In the genomic region with DNA sequence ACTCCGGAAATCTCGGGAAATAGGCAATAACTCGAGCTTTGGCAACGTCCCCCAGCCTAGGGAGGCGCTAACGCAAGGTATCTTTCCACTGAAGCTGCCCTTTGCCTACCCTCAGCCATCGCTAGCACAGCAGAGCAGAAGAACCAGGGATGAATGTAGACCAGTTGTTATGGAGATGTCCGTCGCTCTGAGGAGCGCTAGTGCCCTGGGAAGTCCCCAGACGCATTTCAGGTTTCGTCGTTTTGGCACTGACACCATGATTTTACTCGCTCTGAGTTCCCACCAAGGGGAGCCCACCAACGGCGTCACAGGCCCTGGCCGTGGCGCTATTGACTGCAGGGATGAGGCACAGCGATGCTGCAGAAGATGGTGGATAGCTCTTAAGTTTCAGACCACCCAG, we compare ENCODE assay signal across 11 cellular contexts. TPM values are rescaled to one million over a fixed set of nuclear protein-coding genes. Genes with fewer than 3 reads are reported as not detected.
DNase-seq lines count a peak whose midpoint lies in the region; ATAC-seq and TF ChIP-seq lines count a peak whose summit lies in the region.
"Had no signal": no experiment of that assay in that cellular context is flagged by ENCODE, and none has a peak within 500 bp of the region (broad histone marks: within the 10 kb centered on the region; RNA-seq: fewer than 3 reads in every experiment).

No MANE protein-coding gene starts in this region.

- H3K4me3 ChIP-seq in AG04449 (ENCODE audit: low read depth, low read length) (peak overlapping the region; percentile 68), brain microvascular endothelial cell (ENCODE audit: low read depth, low read length) (peak overlapping the region; percentile 61), kidney epithelial cell (ENCODE audit: low read depth, low read length) (peak overlapping the region; percentile 59)

- CTCF ChIA-PET in AG04449 (lab: Yijun Ruan, JAX): interaction anchor here (0.7 to 1.0 kb wide), 4 partner anchors 22 to 211 kb away, joined by 3 read pairs; no protein-coding TSS in a partner anchor

- TF ChIP-seq CTCF in AG04449 (IDR thresholded peaks at IDR 0.05; ENCODE audit: insufficient read depth, low read length, missing control alignments) (peak; percentile 7), brain microvascular endothelial cell (IDR thresholded peaks at IDR 0.05; ENCODE audit: low read depth, low read length, missing control alignments) (peak; percentile 21), kidney epithelial cell (IDR thresholded peaks at IDR 0.05; ENCODE audit: insufficient read depth, low read length, poor library complexity, severe bottlenecking) (no peak)

- no peaks in the 10 kb centered on the region for H3K27me3 ChIP-seq in brain microvascular endothelial cell (replicated peaks)
- H3K27me3 ChIP-seq in kidney epithelial cell (ENCODE audit: control insufficient read depth, insufficient read depth, low read length): peaks cover 26% of the 10 kb centered on the region

- H3K36me3 ChIP-seq in brain microvascular endothelial cell (replicated peaks): no peaks in the 10 kb centered on the region
- H3K36me3 ChIP-seq in kidney epithelial cell (ENCODE audit: control insufficient read depth, insufficient read depth, low read length): no peaks in the 10 kb centered on the region

- in situ Hi-C loops in brain microvascular endothelial cell (cut with HindIII; ENCODE audit: low pct_ligation_motif_present, low sequenced_read_pairs): loop anchor here (25.0 kb wide), 1 partner anchor 189 kb away; no protein-coding TSS in a partner anchor

- H3K9me3 Mint-ChIP-seq in activated T-helper 17 cell treated with anti-CD3 and anti-CD28 coated beads, Interleukin-2, amount 50 U/mL, for 72 hours: peaks cover 10% of the 10 kb centered on the region

- POLR2A ChIA-PET in AG04449 (lab: Yijun Ruan, JAX): no interaction called here

- peaks cover 17% of the 10 kb centered on the region for H3K36me3 Mint-ChIP-seq in activated T-helper 17 cell treated with anti-CD3 and anti-CD28 coated beads, Interleukin-2, amount 50 U/mL, for 72 hours (ENCODE audit: low read depth)

- no peak overlapping the region for H3K4me3 Mint-ChIP-seq in activated T-helper 17 cell treated with anti-CD3 and anti-CD28 coated beads, Interleukin-2, amount 50 U/mL, for 72 hours

- peak; percentile 26 for ATAC-seq in GM19397 (IDR thresholded peaks at IDR 0.05; ENCODE audit: unreplicated experiment)
- ATAC-seq in activated T-helper 17 cell treated with anti-CD3 and anti-CD28 coated beads, Interleukin-2, amount 50 U/mL, for 72 hours (replicated peaks): no peak
- ATAC-seq in esophagus mucosa: no peak

- DNase-seq in AG04449 (ENCODE audit: low read depth, low spot score): no peak
- DNase-seq in brain microvascular endothelial cell: peak; percentile 14
- DNase-seq in kidney epithelial cell (ENCODE audit: low read depth): no peak
- no peak for DNase-seq in GOT3 (lab: John Stamatoyannopoulos, UW)
- no peak for DNase-seq in activated gamma-delta T cell (lab: John Stamatoyannopoulos, UW)
- DNase-seq: effector CD8-positive, alpha-beta T cell; NCI-H1436 treated with DMSO at 0.1 percent for 48 hours had no signal

- H3K27ac ChIP-seq in brain microvascular endothelial cell: no peak overlapping the region

- H3K27me3 Mint-ChIP-seq in activated T-helper 17 cell treated with anti-CD3 and anti-CD28 coated beads, Interleukin-2, amount 50 U/mL, for 72 hours: peaks cover 48% of the 10 kb centered on the region

- no peaks in the 10 kb centered on the region for H3K4me1 Mint-ChIP-seq in activated T-helper 17 cell treated with anti-CD3 and anti-CD28 coated beads, Interleukin-2, amount 50 U/mL, for 72 hours

- H3K27ac Mint-ChIP-seq in activated T-helper 17 cell treated with anti-CD3 and anti-CD28 coated beads, Interleukin-2, amount 50 U/mL, for 72 hours: no peak overlapping the region
- H3K27ac Mint-ChIP-seq: activated T-cell treated with anti-CD3 and anti-CD28 coated beads, Interleukin-2, amount 50 U/mL, for 24 hours had no signal

RNA-seq across cellular contexts. Expression of gene BDNF, which starts 22.7 kb away (rescaled TPM):
- 4.3 and 4.8 TPM in 2 replicates for total RNA-seq in kidney epithelial cell
- not detected for total RNA-seq in activated T-helper 17 cell treated with anti-CD3 and anti-CD28 coated beads, Interleukin-2, amount 50 U/mL, for 72 hours
- 0.92 TPM for total RNA-seq in esophagus mucosa
